1 cellular context compared by ENCODE assay signal in the genomic region with DNA sequence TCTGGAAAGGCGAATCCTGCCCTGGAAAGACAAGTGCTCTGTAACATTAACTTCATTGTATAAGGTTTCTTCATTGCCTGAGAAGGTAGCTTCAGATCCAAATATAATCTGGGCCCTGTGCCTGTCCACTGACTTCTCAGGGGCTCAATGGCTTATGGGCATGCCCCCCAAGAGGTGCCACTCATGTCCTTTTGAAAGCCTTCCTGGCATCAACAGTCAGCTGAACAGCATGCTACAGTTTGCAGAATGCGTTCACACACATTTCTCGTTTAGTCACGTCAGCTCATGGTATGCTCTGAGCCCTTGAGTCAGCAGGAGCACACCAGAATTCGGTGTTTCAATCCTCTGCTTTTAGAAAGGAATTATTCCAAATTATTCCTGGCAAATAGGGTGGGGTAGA.
TF ChIP-seq lines count a peak whose summit lies in the region.

No MANE protein-coding gene starts in this region.

TF ChIP-seq in IMR-90, 13 proteins besides CTCF, POLR2A, EP300 and RAD21:
- TF ChIP-seq FOS (IDR thresholded peaks at IDR 0.05; ENCODE audit: low read depth, low read length) (no peak), CHD1 (IDR thresholded peaks at IDR 0.05; ENCODE audit: low read depth, low read length) (no peak), MXI1 (IDR thresholded peaks at IDR 0.05; ENCODE audit: borderline replicate concordance, low read depth, low read length) (no peak), RFX5 (IDR thresholded peaks at IDR 0.05; ENCODE audit: low read depth, low read length) (no peak), RCOR1 (IDR thresholded peaks at IDR 0.05; ENCODE audit: insufficient replicate concordance, low read length) (no peak), MAZ (IDR thresholded peaks at IDR 0.05; ENCODE audit: borderline replicate concordance, low read depth, low read length) (no peak), BHLHE40 (IDR thresholded peaks at IDR 0.05; ENCODE audit: low read depth, low read length) (no peak)
- TF ChIP-seq, protein P1, sequence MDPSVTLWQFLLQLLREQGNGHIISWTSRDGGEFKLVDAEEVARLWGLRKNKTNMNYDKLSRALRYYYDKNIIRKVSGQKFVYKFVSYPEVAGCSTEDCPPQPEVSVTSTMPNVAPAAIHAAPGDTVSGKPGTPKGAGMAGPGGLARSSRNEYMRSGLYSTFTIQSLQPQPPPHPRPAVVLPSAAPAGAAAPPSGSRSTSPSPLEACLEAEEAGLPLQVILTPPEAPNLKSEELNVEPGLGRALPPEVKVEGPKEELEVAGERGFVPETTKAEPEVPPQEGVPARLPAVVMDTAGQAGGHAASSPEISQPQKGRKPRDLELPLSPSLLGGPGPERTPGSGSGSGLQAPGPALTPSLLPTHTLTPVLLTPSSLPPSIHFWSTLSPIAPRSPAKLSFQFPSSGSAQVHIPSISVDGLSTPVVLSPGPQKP (IDR thresholded peaks at IDR 0.05; ENCODE audit: borderline replicate concordance, low read depth, low read length): no peak
- TF ChIP-seq, protein P2, sequence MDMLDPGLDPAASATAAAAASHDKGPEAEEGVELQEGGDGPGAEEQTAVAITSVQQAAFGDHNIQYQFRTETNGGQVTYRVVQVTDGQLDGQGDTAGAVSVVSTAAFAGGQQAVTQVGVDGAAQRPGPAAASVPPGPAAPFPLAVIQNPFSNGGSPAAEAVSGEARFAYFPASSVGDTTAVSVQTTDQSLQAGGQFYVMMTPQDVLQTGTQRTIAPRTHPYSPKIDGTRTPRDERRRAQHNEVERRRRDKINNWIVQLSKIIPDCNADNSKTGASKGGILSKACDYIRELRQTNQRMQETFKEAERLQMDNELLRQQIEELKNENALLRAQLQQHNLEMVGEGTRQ (IDR thresholded peaks at IDR 0.05; ENCODE audit: low read depth, low read length): no peak
